Comparison of ENCODE assay signal across 14 cellular contexts in genomic region chr1:37096523-37096922, GRCh38.
DNase-seq lines count a peak whose midpoint lies in the region; ATAC-seq, FAIRE-seq and TF ChIP-seq lines count a peak whose summit lies in the region.
"Had no signal": no experiment of that assay in that cellular context is flagged by ENCODE, and none has a peak within 500 bp of the region (broad histone marks: within the 10 kb centered on the region; RNA-seq: fewer than 3 reads in every experiment).

No MANE protein-coding gene starts in this region.

- DNase-seq in A549 (ENCODE audit: low read depth in 1 of 2, low spot score in 1 of 2) (peak; percentile 4 to 30), GM06990 (ENCODE audit: extremely low read depth, insufficient read length) (no peak), MM.1S (no peak), H1 (ENCODE audit: low read depth in 1 of 2, low spot score in 2 of 2) (peak; percentile 38 to 63), Right ventricle myocardium inferior (ENCODE audit: missing footprints) (no peak), T1000 (lab: John Stamatoyannopoulos, UW) (no peak), GOT3 (lab: John Stamatoyannopoulos, UW) (no peak)
- DNase-seq: activated CD4-positive, alpha-beta T cell treated with anti-CD3 and anti-CD28 coated beads for 36 hours; CD8-positive, alpha-beta memory T cell; left colon; NCI-H1105; stimulated activated CD4-positive, alpha-beta T cell treated with anti-CD3 and anti-CD28 coated beads, Interleukin-4, amount 100 ng/mL, for 4 hours had no signal

- H4K8ac ChIP-seq in H1 (ENCODE audit: extremely low read depth, insufficient read depth, low read length) = no peak overlapping the region

- no peaks in the 10 kb centered on the region for H3K36me3 ChIP-seq in GM06990 (ENCODE audit: control insufficient read depth, insufficient read depth, low read length)
- no peaks in the 10 kb centered on the region for H3K36me3 ChIP-seq in MM.1S (replicated peaks; ENCODE audit: insufficient read depth, low read length)
- H3K36me3 ChIP-seq in H1 (ENCODE audit: control insufficient read depth in 2 of 4, insufficient read depth in 4 of 4, low read length in 3 of 4) = no peaks in the 10 kb centered on the region

- WGBS in A549 (ENCODE audit: missing lambda C conversion rate) = 29% methylated on average over 5 of the region's 6 CpGs
- WGBS in H1 (ENCODE audit: extremely low coverage in 1 of 2, insufficient coverage in 1 of 2, insufficient read length in 1 of 2, insufficient replicate concordance in 2 of 2, low coverage in 1 of 2, low lambda C conversion rate in 2 of 2, missing lambda C conversion rate in 1 of 2), 2 experiments = 71% methylated on average over 6 of the region's 6 CpGs; no CpG with 5 or more reads in 1 of the 2 experiments

- no peaks in the 10 kb centered on the region; the same call in 1 of the 2 replicates for H4K20me1 ChIP-seq in MM.1S (ENCODE audit: insufficient read depth, low read length)
- no peaks in the 10 kb centered on the region for H4K20me1 ChIP-seq in H1 (replicated peaks in 1 of 2; ENCODE audit: control insufficient read depth in 1 of 2, insufficient read depth in 2 of 2, low read length in 2 of 2)

- no peaks in the 10 kb centered on the region for H3F3A ChIP-seq in MM.1S (ENCODE audit: insufficient read depth, low read length)

- intact Hi-C loops in Right ventricle myocardium inferior (cut with DNase I) = no loop called here

- TF ChIP-seq RAD21 in A549 (conservative IDR thresholded peaks at IDR 0.05 in 1 of 2, IDR thresholded peaks at IDR 0.05 in 1 of 2) (no peak), H1 (IDR thresholded peaks at IDR 0.05 in 1 of 2, conservative IDR thresholded peaks at IDR 0.05 in 1 of 2; ENCODE audit: low read depth in 2 of 2, low read length in 2 of 2) (peak; percentile 77 to 79)

- H4K5ac ChIP-seq in H1 (ENCODE audit: insufficient read length, low read depth, low read length) = no peak overlapping the region

- FAIRE-seq in A549 (lab: Jason Lieb, UNC) (no peak), H1 (lab: Jason Lieb, UNC) (peak; percentile 65)

- H3K4me1 ChIP-seq in A549 (no peaks in the 10 kb centered on the region), MM.1S (ENCODE audit: low read length) (no peaks in the 10 kb centered on the region), H1 (replicated peaks in 1 of 4; ENCODE audit: control insufficient read depth in 3 of 4, insufficient read depth in 4 of 4, low read length in 3 of 4) (no peaks in the 10 kb centered on the region; a peak in 2 of 7 replicates)
- H3K4me1 ChIP-seq: parathyroid adenoma had no signal

- no peak overlapping the region for H2AK5ac ChIP-seq in H1 (ENCODE audit: low read depth, low read length)

- no peak overlapping the region for H2BK20ac ChIP-seq in H1 (ENCODE audit: low read length)

- H3K27ac ChIP-seq in A549 = no peak overlapping the region
- no peak overlapping the region for H3K27ac ChIP-seq in MM.1S (ENCODE audit: low read length)
- no peak overlapping the region for H3K27ac ChIP-seq in H1 (ENCODE audit: low read depth, low read length)
- H3K27ac ChIP-seq: parathyroid adenoma had no signal

- POLR2A ChIA-PET in A549 (lab: Yijun Ruan, JAX) = no interaction called here
- POLR2A ChIA-PET in H1 (lab: Charles Lee; ENCODE audit: partially characterized antibody) = no interaction called here

- TF ChIP-seq POLR2A in A549 (IDR thresholded peaks at IDR 0.05; ENCODE audit: low read length) = no peak
- no peak for TF ChIP-seq POLR2A in H1 (IDR thresholded peaks at IDR 0.05; ENCODE audit: control extremely low read depth in 1 of 2, low read depth in 2 of 2, low read length in 2 of 2)

- TF ChIP-seq EP300 in A549 (IDR thresholded peaks at IDR 0.05) (no peak), H1 (IDR thresholded peaks at IDR 0.05; ENCODE audit: borderline replicate concordance in 1 of 2, low read depth in 2 of 2, low read length in 2 of 2) (no peak)

- no peak overlapping the region for H3K23ac ChIP-seq in H1 (ENCODE audit: insufficient read length)

- H3K56ac ChIP-seq in H1 (replicated peaks; ENCODE audit: insufficient read length, low read depth, low read length) = no peak overlapping the region

- peak in 1 of 2 experiments; percentile 67; a peak in 3 of 6 replicates for ATAC-seq in A549
- ATAC-seq in GM18502 (IDR thresholded peaks at IDR 0.05; ENCODE audit: poor library complexity, unreplicated experiment) = no peak
- no peak for ATAC-seq in Right ventricle myocardium inferior
- ATAC-seq: activated CD4-positive, alpha-beta T cell treated with anti-CD3 and anti-CD28 coated beads for 36 hours; left colon had no signal

- H2AFZ ChIP-seq in MM.1S (ENCODE audit: low read length) (no peak overlapping the region), H1 (ENCODE audit: low read length) (no peak overlapping the region)
- H2AFZ ChIP-seq: parathyroid adenoma had no signal

- H2BK120ac ChIP-seq in H1 (replicated peaks; ENCODE audit: low read depth, low read length) = no peak overlapping the region

- H3K4ac ChIP-seq in H1 (replicated peaks; ENCODE audit: insufficient read length, low read depth, low read length) = no peak overlapping the region

- H3K9me3 ChIP-seq in A549 (no peaks in the 10 kb centered on the region), MM.1S (replicated peaks; ENCODE audit: insufficient read depth, low read length) (no peaks in the 10 kb centered on the region), H1 (ENCODE audit: insufficient read depth in 2 of 2, low read depth in 1 of 2, low read length in 1 of 2) (no peaks in the 10 kb centered on the region)

- H3K27me3 ChIP-seq in GM06990 (replicated peaks; ENCODE audit: control insufficient read depth, insufficient read depth, low read length) (no peaks in the 10 kb centered on the region), MM.1S (replicated peaks; ENCODE audit: insufficient read depth, low read length) (peaks cover 83% of the 10 kb centered on the region), H1 (replicated peaks in 1 of 4; ENCODE audit: control insufficient read depth in 3 of 4, extremely low read depth in 1 of 4, insufficient read depth in 3 of 4, low read length in 3 of 4) (no peaks in the 10 kb centered on the region)

- no peaks in the 10 kb centered on the region for H3K23me2 ChIP-seq in H1 (ENCODE audit: low read depth, low read length)

- H3K79me1 ChIP-seq in H1 (ENCODE audit: low read depth, low read length) = no peaks in the 10 kb centered on the region

- H2BK5ac ChIP-seq in H1 (ENCODE audit: low read depth, low read length) = no peak overlapping the region

- H2BK15ac ChIP-seq in H1 (ENCODE audit: low read length) = no peak overlapping the region

- no peak overlapping the region for H2BK12ac ChIP-seq in H1 (ENCODE audit: low read depth, low read length)

- no peak overlapping the region for H3K4me3 ChIP-seq in A549
- H3K4me3 ChIP-seq in GM06990 (replicated peaks; ENCODE audit: low read depth, low read length) = no peak overlapping the region
- no peak overlapping the region for H3K4me3 ChIP-seq in MM.1S (ENCODE audit: low read length)
- H3K4me3 ChIP-seq in H1 (ENCODE audit: extremely low read depth in 1 of 4, insufficient read depth in 2 of 4, low read depth in 3 of 4, low read length in 4 of 4) = no peak overlapping the region

- H3K9ac ChIP-seq in MM.1S (ENCODE audit: low read length) = no peak overlapping the region
- no peak overlapping the region for H3K9ac ChIP-seq in H1 (replicated peaks in 1 of 4; ENCODE audit: extremely low read depth in 1 of 4, low read depth in 3 of 4, low read length in 3 of 4)
- H3K9ac ChIP-seq: parathyroid adenoma had no signal

- no peaks in the 10 kb centered on the region for H3K9me2 ChIP-seq in MM.1S (replicated peaks; ENCODE audit: insufficient read depth, low read length)

- no peak overlapping the region for H3K14ac ChIP-seq in H1 (ENCODE audit: insufficient read length)

- TF ChIP-seq CTCF in A549 (IDR thresholded peaks at IDR 0.05) = no peak
- peak; percentile 51 for TF ChIP-seq CTCF in GM06990 (IDR thresholded peaks at IDR 0.05; ENCODE audit: insufficient read depth, low read length, poor library complexity, severe bottlenecking)
- peak; percentile 41 for TF ChIP-seq CTCF in MM.1S (IDR thresholded peaks at IDR 0.05; ENCODE audit: low read length)
- TF ChIP-seq CTCF in H1 (IDR thresholded peaks at IDR 0.05; ENCODE audit: control extremely low read depth in 1 of 3, insufficient read depth in 1 of 3, low read depth in 1 of 3, low read length in 3 of 3) = peak; percentile 54 to 77 (median 65)

- H3K4me2 ChIP-seq in A549 = no peak overlapping the region
- H3K4me2 ChIP-seq in MM.1S (ENCODE audit: low read depth, low read length) = no peak overlapping the region
- no peak overlapping the region for H3K4me2 ChIP-seq in H1 (ENCODE audit: insufficient read depth in 1 of 2, low read depth in 2 of 2, low read length in 2 of 2)

- H3K79me2 ChIP-seq in MM.1S (ENCODE audit: low read length) = no peaks in the 10 kb centered on the region
- H3K79me2 ChIP-seq in H1 (ENCODE audit: control insufficient read depth in 1 of 2, insufficient read depth in 2 of 2, low read length in 2 of 2) = no peaks in the 10 kb centered on the region
- H3K79me2 ChIP-seq: parathyroid adenoma had no signal

- CTCF ChIA-PET in A549 (lab: Yijun Ruan, JAX) (no interaction called here), H1 (lab: Charles Lee; ENCODE audit: partially characterized antibody) (interaction anchor here (0.7 to 1.3 kb wide), 3 partner anchors 93 to 227 kb away, joined by 3 to 4 read pairs (median 3); no protein-coding TSS in a partner anchor)

- H3K18ac ChIP-seq in H1 (ENCODE audit: extremely low read depth, low read length) = no peak overlapping the region

- no peak overlapping the region for H4K91ac ChIP-seq in H1 (replicated peaks; ENCODE audit: insufficient read length, low read length)

TF ChIP-seq in A549, 52 proteins besides CTCF, POLR2A, EP300 and RAD21 (continues in another document):
- TF ChIP-seq ZNF302 (CRISPR knock-in tag; IDR thresholded peaks at IDR 0.05) (no peak), MAZ (IDR thresholded peaks at IDR 0.05; ENCODE audit: borderline replicate concordance, low read depth, low read length) (no peak), RFX5 (IDR thresholded peaks at IDR 0.05) (no peak)

TF ChIP-seq in H1, 55 proteins besides CTCF, POLR2A, EP300 and RAD21 (continues in another document):
- no peak for TF ChIP-seq YY1 (IDR thresholded peaks at IDR 0.05; ENCODE audit: low read depth, low read length)
- TF ChIP-seq RXRA (IDR thresholded peaks at IDR 0.05; ENCODE audit: insufficient read depth, low read depth, low read length) = no peak
- no peak for TF ChIP-seq KDM5A (IDR thresholded peaks at IDR 0.05; ENCODE audit: low read length)
- TF ChIP-seq JUN (IDR thresholded peaks at IDR 0.05; ENCODE audit: low read depth, low read length) = no peak
- no peak for TF ChIP-seq BACH1 (IDR thresholded peaks at IDR 0.05; ENCODE audit: low read length)
- no peak for TF ChIP-seq HDAC6 (IDR thresholded peaks at IDR 0.05; ENCODE audit: low read depth, low read length)
- no peak for TF ChIP-seq RFX5 (IDR thresholded peaks at IDR 0.05; ENCODE audit: borderline replicate concordance, low read depth, low read length)
- TF ChIP-seq TEAD4 (IDR thresholded peaks at IDR 0.05; ENCODE audit: low read depth, low read length) = no peak
- no peak for TF ChIP-seq CHD1 (IDR thresholded peaks at IDR 0.05; ENCODE audit: low read depth, low read length)
- no peak for TF ChIP-seq MAX (IDR thresholded peaks at IDR 0.05)

Comparison
In these comparisons a context has a peak if more than half of its experiments do, and no peak if none do; other contexts are left out.
1. DNase-seq: peak in A549 (2 of 2) and H1 (2 of 2); none in GM06990 (single experiment), MM.1S (single experiment), Right ventricle myocardium inferior (single experiment), T1000 (single experiment) and GOT3 (single experiment).
2. Of the 18 proteins assayed by ChIP-seq in both H1 and A549: peak only in H1: CTCF and RAD21; only in A549: none; in both: none; in neither: 16.